Comparison of ENCODE assay signal across 26 cellular contexts in the genomic region with DNA sequence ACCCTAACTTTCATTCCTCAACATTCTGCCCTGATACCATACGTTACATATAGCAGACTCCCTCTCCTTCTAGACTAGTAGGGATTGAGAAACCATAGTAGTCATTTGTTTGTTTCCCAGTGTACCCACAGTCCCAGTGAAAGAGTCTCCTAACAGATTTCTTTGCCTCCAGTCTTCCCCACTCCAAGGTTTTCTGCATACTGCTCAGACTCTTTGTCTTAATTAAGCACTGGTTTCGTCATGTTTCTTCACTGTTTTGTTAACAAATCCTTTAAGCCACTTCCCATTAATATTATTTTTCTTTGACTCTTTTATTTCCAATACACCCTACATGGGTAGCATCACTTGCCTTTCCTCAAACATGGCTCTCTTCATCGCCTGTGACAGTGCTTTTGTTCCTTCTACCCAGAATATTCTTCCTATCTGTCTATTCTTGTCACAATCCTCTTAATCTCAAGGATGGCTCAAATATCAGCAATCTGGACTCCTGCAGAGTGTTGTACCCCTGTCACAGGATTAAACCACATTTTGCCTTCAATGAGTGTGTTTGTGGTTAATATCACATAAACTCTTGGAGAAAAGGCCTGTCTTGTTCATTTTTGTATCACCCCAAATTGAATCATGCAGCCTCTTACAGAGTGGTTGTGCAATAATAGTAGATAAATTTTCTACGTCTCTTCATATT.
DNase-seq lines count a peak whose midpoint lies in the region; FAIRE-seq and TF ChIP-seq lines count a peak whose summit lies in the region.
"Had no signal": no experiment of that assay in that cellular context is flagged by ENCODE, and none has a peak within 500 bp of the region (broad histone marks: within the 10 kb centered on the region; RNA-seq: fewer than 3 reads in every experiment).

No MANE protein-coding gene starts in this region.

- no peaks in the 10 kb centered on the region for H3K9me2 ChIP-seq in hepatocyte (replicated peaks; ENCODE audit: insufficient read depth)

- FAIRE-seq in astrocyte (lab: Jason Lieb, UNC) = no peak
- FAIRE-seq: bronchial epithelial cell, HTR-8/SVneo, RCC 7860 had no signal

- H3K4me1 ChIP-seq in astrocyte (ENCODE audit: insufficient read depth, low read length) (no peaks in the 10 kb centered on the region), hepatocyte (ENCODE audit: insufficient read depth) (peaks cover 16% of the 10 kb centered on the region)
- H3K4me1 ChIP-seq: colonic mucosa, gastroesophageal sphincter, uterus had no signal

- peaks cover 3% of the 10 kb centered on the region for H3K4me1 Mint-ChIP-seq in astrocyte (ENCODE audit: low read depth, unreplicated experiment)
- H3K4me1 Mint-ChIP-seq: activated B cell treated with CpG ODN at 0.5 μM for 24 hours, naive B cell had no signal

- no peaks in the 10 kb centered on the region for H3K79me2 ChIP-seq in astrocyte (ENCODE audit: insufficient read depth, low read length)
- H3K79me2 ChIP-seq in hepatocyte = no peaks in the 10 kb centered on the region

- WGBS in hepatocyte (ENCODE audit: low lambda C conversion rate, missing lambda C conversion rate) = 83% methylated on average over 4 of the region's 4 CpGs

- no peaks in the 10 kb centered on the region for H3K27me3 Mint-ChIP-seq in astrocyte (ENCODE audit: low read depth, unreplicated experiment)
- H3K27me3 Mint-ChIP-seq: CD4-positive, alpha-beta T cell; effector memory CD8-positive, alpha-beta T cell; stimulated activated naive CD8-positive, alpha-beta T cell treated with anti-CD3 and anti-CD28 coated beads, Interleukin-15, Interleukin-2, amounts not matched to agents 100 ng/mL and 50 ng/mL, for 24 hours had no signal

- H3K9me3 ChIP-seq in astrocyte (ENCODE audit: insufficient read depth, low read depth, low read length) = no peaks in the 10 kb centered on the region
- no peaks in the 10 kb centered on the region for H3K9me3 ChIP-seq in hepatocyte (ENCODE audit: low read depth)
- H3K9me3 ChIP-seq: colonic mucosa, gastroesophageal sphincter, uterus had no signal

- no peaks in the 10 kb centered on the region for H3K36me3 ChIP-seq in astrocyte (ENCODE audit: insufficient read depth, low read length)
- H3K36me3 ChIP-seq in hepatocyte (replicated peaks; ENCODE audit: insufficient read depth, low read depth) = no peaks in the 10 kb centered on the region
- H3K36me3 ChIP-seq: colonic mucosa, gastroesophageal sphincter, uterus had no signal

- TF ChIP-seq CTCF in astrocyte (IDR thresholded peaks at IDR 0.05; ENCODE audit: insufficient read depth, low read depth, low read length) (no peak), hepatocyte (IDR thresholded peaks at IDR 0.05; ENCODE audit: poor library complexity) (no peak)

- no peak overlapping the region for H3K4me3 Mint-ChIP-seq in astrocyte (ENCODE audit: unreplicated experiment)
- H3K4me3 Mint-ChIP-seq: activated B cell treated with CpG ODN at 0.5 μM for 24 hours; CD4-positive, alpha-beta T cell; effector memory CD8-positive, alpha-beta T cell; naive B cell; stimulated activated naive CD8-positive, alpha-beta T cell treated with anti-CD3 and anti-CD28 coated beads, Interleukin-15, Interleukin-2, amounts not matched to agents 100 ng/mL and 50 ng/mL, for 24 hours had no signal

- DNase-seq in LHCN-M2 (ENCODE audit: low read depth) (peak; percentile 81), astrocyte (ENCODE audit: low read depth) (peak; percentile 43), hepatocyte (ENCODE audit: low spot score) (no peak), stromal cell of bone marrow (ENCODE audit: low read depth) (peak; percentile 63), NCI-H2107 treated with DMSO at 0.1 percent for 48 hours (lab: John Stamatoyannopoulos, UW; ENCODE audit: unreplicated experiment) (no peak), T1000 (lab: John Stamatoyannopoulos, UW) (no peak), NCI-H2196 treated with DMSO at 0.1 percent for 48 hours (lab: John Stamatoyannopoulos, UW; ENCODE audit: unreplicated experiment) (no peak)
- DNase-seq: activated B cell treated with CpG ODN at 0.5 μM for 24 hours; activated CD4-positive, alpha-beta T cell treated with anti-CD3 and anti-CD28 coated beads, Interleukin-2, amount 50 U/mL, for 1 hour; activated naive CD4-positive, alpha-beta T cell treated with Interleukin-2 at 50 U/mL for 16 hours; AML-193; amygdala; CD4-positive, alpha-beta T cell; colonic mucosa; effector memory CD8-positive, alpha-beta T cell; erythroblast; naive B cell; NCI-H1694; SIG-M5; uterus had no signal

- H3K36me3 Mint-ChIP-seq in astrocyte (ENCODE audit: low read depth, unreplicated experiment) = peaks cover 2% of the 10 kb centered on the region

- H4K20me1 ChIP-seq in astrocyte (ENCODE audit: insufficient read depth, low read length) = no peaks in the 10 kb centered on the region
- no peaks in the 10 kb centered on the region for H4K20me1 ChIP-seq in hepatocyte (ENCODE audit: insufficient read depth, poor library complexity, severe bottlenecking)

- H3K27ac ChIP-seq in astrocyte (ENCODE audit: low read depth, low read length) (no peak overlapping the region), hepatocyte (peak overlapping the region; percentile 44)
- H3K27ac ChIP-seq: colonic mucosa, gastroesophageal sphincter, KMS-11, uterus had no signal

- H2AFZ ChIP-seq in astrocyte (ENCODE audit: low read depth, low read length) = no peak overlapping the region
- H2AFZ ChIP-seq in hepatocyte = peak overlapping the region; percentile 10

- no peaks in the 10 kb centered on the region for H3K9me3 Mint-ChIP-seq in astrocyte (ENCODE audit: unreplicated experiment)

- H3K9ac ChIP-seq in astrocyte (ENCODE audit: low read length) = no peak overlapping the region
- H3K9ac ChIP-seq: KMS-11 had no signal

- H3K4me2 ChIP-seq in astrocyte (ENCODE audit: low read length) (no peak overlapping the region), hepatocyte (no peak overlapping the region)
- H3K4me2 ChIP-seq: KMS-11 had no signal

- H3K27ac Mint-ChIP-seq in astrocyte (ENCODE audit: unreplicated experiment) = no peak overlapping the region
- H3K27ac Mint-ChIP-seq: activated B cell treated with CpG ODN at 0.5 μM for 24 hours; CD4-positive, alpha-beta T cell; effector memory CD8-positive, alpha-beta T cell; naive B cell; stimulated activated naive CD8-positive, alpha-beta T cell treated with anti-CD3 and anti-CD28 coated beads, Interleukin-15, Interleukin-2, amounts not matched to agents 100 ng/mL and 50 ng/mL, for 24 hours had no signal

- H3K4me3 ChIP-seq in astrocyte (ENCODE audit: insufficient read depth, low read depth, low read length) (no peak overlapping the region), hepatocyte (no peak overlapping the region)
- H3K4me3 ChIP-seq: colonic mucosa, gastroesophageal sphincter, uterus had no signal

- H3K27me3 ChIP-seq in astrocyte (ENCODE audit: insufficient read depth, low read length) = no peaks in the 10 kb centered on the region
- H3K27me3 ChIP-seq in hepatocyte = no peaks in the 10 kb centered on the region
- H3K27me3 ChIP-seq: colonic mucosa, gastroesophageal sphincter, uterus had no signal

Comparison
In these comparisons a context has a peak if more than half of its experiments do, and no peak if none do; other contexts are left out.
1. DNase-seq: peak in LHCN-M2 (single experiment), astrocyte (single experiment) and stromal cell of bone marrow (single experiment); none in hepatocyte (single experiment), NCI-H2107 treated with DMSO at 0.1 percent for 48 hours (single experiment), T1000 (single experiment) and NCI-H2196 treated with DMSO at 0.1 percent for 48 hours (single experiment).